ENCODE assay signal across 1 cellular context in genomic region chr7:1443587-1444200, GRCh38. TPM values are rescaled to one million over a fixed set of nuclear protein-coding genes. Genes with fewer than 3 reads are reported as not detected.
"Had no signal": no experiment of that assay in that cellular context is flagged by ENCODE, and none has a peak within 500 bp of the region (broad histone marks: within the 10 kb centered on the region; RNA-seq: fewer than 3 reads in every experiment).

No MANE protein-coding gene starts in this region.

RNA-seq across cellular contexts. Expression of gene MICALL2, which starts 15.6 kb away (rescaled TPM):
- polyA plus RNA-seq: IgD-negative memory B cell had no signal
